34 cellular contexts compared by ENCODE assay signal in genomic region chrX:134601240-134601639, GRCh38. TPM values are rescaled to one million over a fixed set of nuclear protein-coding genes. Genes with fewer than 3 reads are reported as not detected.
DNase-seq lines count a peak whose midpoint lies in the region; ATAC-seq and TF ChIP-seq lines count a peak whose summit lies in the region.
"Had no signal": no experiment of that assay in that cellular context is flagged by ENCODE, and none has a peak within 500 bp of the region (broad histone marks: within the 10 kb centered on the region; RNA-seq: fewer than 3 reads in every experiment).

No MANE protein-coding gene starts in this region.

- no CpG with 5 or more reads among the region's 1 CpG for WGBS in mesendoderm (ENCODE audit: extremely low coverage, insufficient coverage, low lambda C conversion rate)
- no CpG with 5 or more reads among the region's 1 CpG for WGBS in trophoblast cell (ENCODE audit: extremely low coverage, insufficient coverage, insufficient read length)

- no peak overlapping the region for H3K27ac Mint-ChIP-seq in HFFc6
- H3K27ac Mint-ChIP-seq: natural killer cell treated with Interleukin-12 subunit alpha and Interleukin-12 subunit beta and Interleukin-15 and Interleukin-18, amount 100 ng/mL, for 72 hours had no signal

- H4K91ac ChIP-seq in trophoblast cell (ENCODE audit: low read depth, low read length): no peak overlapping the region

- H2AK5ac ChIP-seq in mesendoderm (ENCODE audit: low read length) (no peak overlapping the region), trophoblast cell (ENCODE audit: low read length) (no peak overlapping the region)

- H3K9ac ChIP-seq in mesendoderm (ENCODE audit: low read length): no peak overlapping the region
- H3K9ac ChIP-seq in trophoblast cell (ENCODE audit: low read length): no peak overlapping the region
- H3K9ac ChIP-seq: BLaER1 had no signal

- no peak overlapping the region for H2BK5ac ChIP-seq in mesendoderm (ENCODE audit: low read length)
- no peak overlapping the region for H2BK5ac ChIP-seq in trophoblast cell (ENCODE audit: low read depth, low read length, poor library complexity)

- H3K56ac ChIP-seq in mesendoderm (ENCODE audit: low read length): no peak overlapping the region

- H3K9me3 Mint-ChIP-seq in HFFc6: no peaks in the 10 kb centered on the region
- H3K9me3 Mint-ChIP-seq: activated T-cell treated with anti-CD3 and anti-CD28 coated beads, Interleukin-2, amount 50 U/mL, for 4 hours; natural killer cell treated with Interleukin-12 subunit alpha and Interleukin-12 subunit beta and Interleukin-15 and Interleukin-18, amount 100 ng/mL, for 72 hours had no signal

- TF ChIP-seq CTCF in AG10803 (conservative IDR thresholded peaks at IDR 0.05; ENCODE audit: low read length) (no peak), HFFc6 (IDR thresholded peaks at IDR 0.05) (no peak)

- H3K4ac ChIP-seq in mesendoderm (ENCODE audit: low read depth, low read length) (no peak overlapping the region), trophoblast cell (ENCODE audit: low read depth, low read length) (no peak overlapping the region)

- no peak overlapping the region for H4K8ac ChIP-seq in mesendoderm (ENCODE audit: low read depth, low read length)
- no peak overlapping the region for H4K8ac ChIP-seq in trophoblast cell (ENCODE audit: low read depth, low read length)

- H4K12ac ChIP-seq in trophoblast cell (ENCODE audit: low read depth, low read length): no peak overlapping the region

- H3K27ac ChIP-seq in mesendoderm (ENCODE audit: low read depth, low read length) (no peak overlapping the region), trophoblast cell (ENCODE audit: low read depth, low read length) (no peak overlapping the region)
- H3K27ac ChIP-seq: BLaER1, gastroesophageal sphincter, pancreas, testis, vagina had no signal

- H3K79me1 ChIP-seq in mesendoderm (ENCODE audit: low read length): no peaks in the 10 kb centered on the region
- H3K79me1 ChIP-seq in trophoblast cell (ENCODE audit: low read length): no peaks in the 10 kb centered on the region

- no peaks in the 10 kb centered on the region for H3K27me3 ChIP-seq in mesendoderm (ENCODE audit: insufficient read depth, low read length, poor library complexity)
- H3K27me3 ChIP-seq in trophoblast cell (ENCODE audit: insufficient read depth, low read length): no peaks in the 10 kb centered on the region
- H3K27me3 ChIP-seq: gastroesophageal sphincter, testis, vagina had no signal

- no peak overlapping the region for H3K4me3 ChIP-seq in AG10803 (ENCODE audit: low read length)
- H3K4me3 ChIP-seq in mesendoderm (ENCODE audit: low read length): no peak overlapping the region
- H3K4me3 ChIP-seq in trophoblast cell (ENCODE audit: low read depth, low read length): no peak overlapping the region
- H3K4me3 ChIP-seq: BLaER1, gastroesophageal sphincter, pancreas, testis, vagina had no signal

- H3K9me3 ChIP-seq in trophoblast cell (ENCODE audit: insufficient read depth, low read depth, low read length): no peaks in the 10 kb centered on the region
- H3K9me3 ChIP-seq: Caco-2, gastroesophageal sphincter, pancreas, testis, vagina had no signal

- H2BK12ac ChIP-seq in trophoblast cell (ENCODE audit: low read length): no peak overlapping the region

- H2BK15ac ChIP-seq in mesendoderm (replicated peaks; ENCODE audit: low read depth): no peak overlapping the region

- H3K4me1 ChIP-seq in mesendoderm (ENCODE audit: control insufficient read depth, low read depth, low read length) (no peaks in the 10 kb centered on the region), trophoblast cell (ENCODE audit: control insufficient read depth in 1 of 2, insufficient read depth in 2 of 2, low read length in 2 of 2) (peaks cover 2% of the 10 kb centered on the region in 2 experiments)
- H3K4me1 ChIP-seq: Caco-2, gastroesophageal sphincter, pancreas, testis, vagina had no signal

- no peak for ATAC-seq in GM18505 (IDR thresholded peaks at IDR 0.05; ENCODE audit: unreplicated experiment)
- ATAC-seq: activated T-cell treated with anti-CD3 and anti-CD28 coated beads, Interleukin-2, amount 50 U/mL, for 4 hours; gastroesophageal sphincter; left ventricle myocardium superior; natural killer cell treated with Interleukin-12 subunit alpha and Interleukin-12 subunit beta and Interleukin-15 and Interleukin-18, amount 100 ng/mL, for 72 hours; pancreas; right cardiac atrium had no signal

- peak; percentile 60 for DNase-seq in AG10803 (ENCODE audit: low read depth)
- DNase-seq in HFFc6: peak; percentile 21
- peak; percentile 37 for DNase-seq in amniotic epithelial cell (ENCODE audit: low read depth)
- peak; percentile 59 for DNase-seq in fibroblast of peridontal ligament (ENCODE audit: extremely low read depth)
- no peak for DNase-seq in NCI-H2171 (lab: John Stamatoyannopoulos, UW)
- DNase-seq in mesendoderm: no peak
- no peak for DNase-seq in trophoblast cell
- DNase-seq: ACHN; activated CD4-positive, alpha-beta T cell treated with anti-CD3 and anti-CD28 coated beads for 48 hours; activated naive CD4-positive, alpha-beta T cell treated with Interleukin-2 at 50 U/mL for 16 hours; activated T-cell treated with anti-CD3 and anti-CD28 coated beads, Interleukin-2, amount 50 U/mL, for 4 hours; amygdala; Caco-2; caudate nucleus; dermis blood vessel endothelial cell; DND-41; hypothalamus; KG1; left ventricle myocardium superior; NCI-H187; NCI-H526 treated with DMSO at 0.1 percent for 48 hours; pancreas; right cardiac atrium; stimulated activated CD4-positive, alpha-beta T cell treated with anti-CD3 and anti-CD28 coated beads, Interleukin-4, amount 100 ng/mL, for 24 hours; stimulated activated naive CD4-positive, alpha-beta T cell; testis had no signal

- H3K4me1 Mint-ChIP-seq in HFFc6 (ENCODE audit: low read depth): peaks cover 58% of the 10 kb centered on the region

- no peaks in the 10 kb centered on the region for H3K27me3 Mint-ChIP-seq in HFFc6 (ENCODE audit: insufficient read depth)

- H3K23ac ChIP-seq in mesendoderm (ENCODE audit: low read length) (no peak overlapping the region), trophoblast cell (ENCODE audit: low read length) (no peak overlapping the region)

- TF ChIP-seq POLR2A in GM18505 (IDR thresholded peaks at IDR 0.05; ENCODE audit: borderline replicate concordance, extremely low read depth, insufficient read depth, insufficient read length): no peak

- H3K14ac ChIP-seq in trophoblast cell (ENCODE audit: low read length): no peak overlapping the region

- H4K5ac ChIP-seq in mesendoderm (ENCODE audit: low read length): no peak overlapping the region

- no peak overlapping the region for H2BK120ac ChIP-seq in mesendoderm (ENCODE audit: low read depth, low read length)
- no peak overlapping the region for H2BK120ac ChIP-seq in trophoblast cell (ENCODE audit: insufficient read depth, low read length, poor library complexity)

- H3K4me3 Mint-ChIP-seq in HFFc6: no peak overlapping the region
- H3K4me3 Mint-ChIP-seq: activated T-cell treated with anti-CD3 and anti-CD28 coated beads, Interleukin-2, amount 50 U/mL, for 4 hours; natural killer cell treated with Interleukin-12 subunit alpha and Interleukin-12 subunit beta and Interleukin-15 and Interleukin-18, amount 100 ng/mL, for 72 hours had no signal

- 0 out of 2 replicates have a peak, but pooled peaks cover 4% of the 10 kb centered on the region for H3K36me3 Mint-ChIP-seq in HFFc6 (ENCODE audit: low read depth)

- H3K18ac ChIP-seq in mesendoderm (ENCODE audit: low read length) (no peak overlapping the region), trophoblast cell (ENCODE audit: low read length) (no peak overlapping the region)

- H3K79me2 ChIP-seq in mesendoderm (ENCODE audit: control insufficient read depth, insufficient read depth, low read length) (no peaks in the 10 kb centered on the region), trophoblast cell (ENCODE audit: control insufficient read depth, insufficient read depth, low read length, poor library complexity) (no peaks in the 10 kb centered on the region)

- no peak overlapping the region for H2AFZ ChIP-seq in trophoblast cell (ENCODE audit: insufficient read depth, low read length, poor library complexity)

- H3K36me3 ChIP-seq in mesendoderm (ENCODE audit: control insufficient read depth, insufficient read depth, low read length): no peaks in the 10 kb centered on the region
- no peaks in the 10 kb centered on the region for H3K36me3 ChIP-seq in trophoblast cell (ENCODE audit: control insufficient read depth in 1 of 2, insufficient read depth in 2 of 2, low read length in 2 of 2)
- H3K36me3 ChIP-seq: BLaER1, gastroesophageal sphincter, pancreas, vagina had no signal

- H3K4me2 ChIP-seq in mesendoderm (ENCODE audit: low read length) (no peak overlapping the region), trophoblast cell (ENCODE audit: low read length) (no peak overlapping the region)

RNA-seq across cellular contexts. Expression of gene PLAC1, which starts 57.0 kb away (rescaled TPM):
- total RNA-seq in HFFc6 (2021; fragmentation: NEBNext Ultra II Directional; extraction: Animal tissue kit (Norgen Biotek cat#: 25700)): under 1 TPM in 1 of 6 experiments, not detected in 5; 0.51 TPM
- polyA plus RNA-seq in mesendoderm (2013, experiment 1 of 2): 0.56 TPM
- polyA plus RNA-seq in mesendoderm (2013, experiment 2 of 2): 0.70 TPM
- 0.37 and 0.41 TPM in 2 replicates for polyA plus RNA-seq in trophoblast cell (2013)
- total RNA-seq: dermis blood vessel endothelial cell; gastroesophageal sphincter; HT-29; left ventricle myocardium superior; mononuclear cell; natural killer cell treated with Interleukin-12 subunit alpha and Interleukin-12 subunit beta and Interleukin-15 and Interleukin-18, amount 100 ng/mL, for 72 hours; pancreas; right cardiac atrium; T-helper 1 cell treated with Interleukin-12 subunit alpha and Interleukin-12 subunit beta and Interleukin-4 antibody, amounts not matched to agents 30 ng/mL and 1 ng/mL, for 36 hours; vagina had no signal
- polyA plus RNA-seq: right cardiac atrium had no signal

Comparison
In these comparisons a context has a peak if more than half of its experiments do, and no peak if none do; other contexts are left out.
1. DNase-seq: peak in AG10803 (single experiment), HFFc6 (single experiment), amniotic epithelial cell (single experiment) and fibroblast of peridontal ligament (single experiment); none in NCI-H2171 (single experiment), mesendoderm (single experiment) and trophoblast cell (0 of 2).